ENCODE assay signal across 8 cellular contexts in the genomic region with DNA sequence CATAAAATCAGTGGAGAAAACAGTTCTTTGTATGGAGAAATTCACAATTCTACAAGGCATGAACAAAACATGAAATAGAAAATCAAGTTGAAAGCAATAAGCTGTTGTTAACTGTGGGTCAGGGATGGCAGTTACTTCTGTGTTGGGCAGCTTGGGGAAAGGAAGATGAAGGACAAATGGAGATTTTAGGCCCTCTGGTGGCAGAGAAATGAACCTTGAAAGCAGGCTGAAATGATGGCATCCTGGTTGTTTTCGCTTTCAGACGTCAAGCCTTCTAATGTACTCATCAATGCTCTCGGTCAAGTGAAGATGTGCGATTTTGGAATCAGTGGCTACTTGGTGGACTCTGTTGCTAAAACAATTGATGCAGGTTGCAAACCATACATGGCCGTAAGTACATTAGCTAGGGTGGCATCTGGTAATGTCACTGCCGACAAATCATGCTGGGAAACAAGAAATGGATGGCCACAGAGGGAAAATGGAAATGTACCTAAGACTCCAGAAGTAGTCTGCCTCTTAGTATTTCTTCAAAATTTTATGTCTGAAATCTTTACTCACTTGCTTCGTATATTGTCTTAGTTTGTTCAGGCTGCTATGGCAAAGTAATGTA.
DNase-seq lines count a peak whose midpoint lies in the region; ATAC-seq and TF ChIP-seq lines count a peak whose summit lies in the region.

No MANE protein-coding gene starts in this region.

- DNase-seq in AG09319 (ENCODE audit: extremely low read depth, low read depth): no peak
- peak; percentile 29 for DNase-seq in NCI-H2196 (lab: John Stamatoyannopoulos, UW; ENCODE audit: unreplicated experiment)
- peak; percentile 34 for DNase-seq in amniotic stem cell (lab: John Stamatoyannopoulos, UW)
- DNase-seq in iPS DF 19.7 (ENCODE audit: low read depth, low spot score): peak; percentile 25
- peak in 25 of 49 donors; percentile 2 to 53 (median 17) for DNase-seq in substantia nigra (lab: John Stamatoyannopoulos, UW)
- DNase-seq in occipital lobe (lab: John Stamatoyannopoulos, UW): no peak

- ATAC-seq in GM18502 (IDR thresholded peaks at IDR 0.05; ENCODE audit: poor library complexity, unreplicated experiment) (peak; percentile 74), HG02938 (IDR thresholded peaks at IDR 0.05; ENCODE audit: unreplicated experiment) (peak; percentile 76)

- TF ChIP-seq CTCF in AG09319 (IDR thresholded peaks at IDR 0.05; ENCODE audit: low read depth, low read length): peak; percentile 79

- peak overlapping the region; percentile 11 for H3K27ac ChIP-seq in substantia nigra (ENCODE audit: low read depth, low read length, poor library complexity, severe bottlenecking)

Comparison
In these comparisons a context has a peak if more than half of its experiments do, and no peak if none do; other contexts are left out.
1. DNase-seq: peak in NCI-H2196 (single experiment), amniotic stem cell (single experiment), iPS DF 19.7 (single experiment) and substantia nigra (25 of 49); none in AG09319 (single experiment) and occipital lobe (single experiment).